1 cellular context compared by ENCODE assay signal in genomic region chr2:29068513-29068912, GRCh38.
TF ChIP-seq lines count a peak whose summit lies in the region.

No MANE protein-coding gene starts in this region.

TF ChIP-seq in SK-N-SH, 30 proteins besides CTCF, POLR2A, EP300 and RAD21 (continued from another document):
- TF ChIP-seq, protein P1, sequence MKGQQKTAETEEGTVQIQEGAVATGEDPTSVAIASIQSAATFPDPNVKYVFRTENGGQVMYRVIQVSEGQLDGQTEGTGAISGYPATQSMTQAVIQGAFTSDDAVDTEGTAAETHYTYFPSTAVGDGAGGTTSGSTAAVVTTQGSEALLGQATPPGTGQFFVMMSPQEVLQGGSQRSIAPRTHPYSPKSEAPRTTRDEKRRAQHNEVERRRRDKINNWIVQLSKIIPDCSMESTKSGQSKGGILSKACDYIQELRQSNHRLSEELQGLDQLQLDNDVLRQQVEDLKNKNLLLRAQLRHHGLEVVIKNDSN (IDR thresholded peaks at IDR 0.05; ENCODE audit: borderline replicate concordance, low read depth) = no peak
- TF ChIP-seq NFIC (IDR thresholded peaks at IDR 0.05; ENCODE audit: borderline replicate concordance) = no peak
- TF ChIP-seq YY1 (IDR thresholded peaks at IDR 0.05; ENCODE audit: low read depth) = no peak
